Comparison of ENCODE assay signal across 1 cellular context in the genomic region with DNA sequence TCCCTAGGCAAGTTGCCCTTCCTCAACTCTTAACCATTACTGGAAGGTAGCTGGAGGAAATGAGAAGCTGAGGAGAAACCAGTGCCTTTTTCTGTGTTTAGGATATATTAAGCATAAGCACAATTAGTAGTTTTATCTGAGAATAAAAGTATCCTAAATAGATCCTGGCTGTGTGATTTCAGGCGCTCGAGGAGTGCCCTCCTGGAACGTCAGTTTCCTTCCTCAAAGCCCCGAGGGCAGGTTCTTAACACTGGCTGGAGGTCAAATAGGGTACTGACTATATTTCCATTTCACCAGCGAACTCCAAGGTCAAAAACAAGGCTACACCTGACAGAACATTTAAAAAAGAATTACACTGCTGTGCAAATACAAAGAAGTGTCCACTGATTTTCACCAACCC.
TF ChIP-seq lines count a peak whose summit lies in the region.

No MANE protein-coding gene starts in this region.

TF ChIP-seq in H1, 55 proteins besides CTCF, POLR2A, EP300 and RAD21:
- TF ChIP-seq RNF2 (IDR thresholded peaks at IDR 0.05; ENCODE audit: borderline replicate concordance, low read depth, low read length, missing control alignments, poor library complexity, severe bottlenecking): no peak
- TF ChIP-seq CBX5 (IDR thresholded peaks at IDR 0.05; ENCODE audit: low read depth, low read length): no peak
- no peak for TF ChIP-seq JUND (IDR thresholded peaks at IDR 0.05; ENCODE audit: low read length)
- no peak for TF ChIP-seq SP4 (IDR thresholded peaks at IDR 0.05; ENCODE audit: low read length)
- no peak for TF ChIP-seq SIX5 (IDR thresholded peaks at IDR 0.05; ENCODE audit: low read depth, low read length)
- TF ChIP-seq MAFK (IDR thresholded peaks at IDR 0.05; ENCODE audit: low read depth, low read length): no peak
